ENCODE assay signal across 23 cellular contexts in the genomic region with DNA sequence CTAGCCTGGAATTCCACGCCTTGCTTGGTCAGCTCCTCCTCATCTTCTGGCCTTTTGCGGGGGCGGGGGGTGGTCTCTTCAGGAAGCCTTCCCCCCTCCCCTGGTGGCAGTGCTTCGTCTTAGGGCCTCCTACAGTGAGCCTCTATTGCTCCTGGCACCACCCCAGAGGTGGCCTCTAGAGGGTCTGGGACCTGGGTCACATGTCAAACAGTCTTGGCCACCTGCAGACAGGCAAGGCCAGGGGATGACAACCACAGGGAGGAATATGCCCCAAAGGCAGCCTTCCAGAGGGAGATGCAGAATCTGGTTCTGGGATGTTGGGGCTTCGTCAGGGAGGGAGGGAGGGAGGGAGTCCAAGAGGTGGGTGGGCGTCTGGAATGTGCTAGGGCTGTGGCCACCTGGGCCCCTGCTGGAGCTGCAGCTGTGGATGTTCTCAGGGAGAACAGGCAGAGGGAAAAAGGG.
"Had no signal": no experiment of that assay in that cellular context is flagged by ENCODE, and none has a peak within 500 bp of the region (broad histone marks: within the 10 kb centered on the region; RNA-seq: fewer than 3 reads in every experiment).

No MANE protein-coding gene starts in this region.

- H3K27ac ChIP-seq: adrenal gland, breast epithelium, PC-9 had no signal

- H3K9me3 Mint-ChIP-seq: activated CD8-positive, alpha-beta T cell treated with anti-CD3 and anti-CD28 coated beads for 36 hours; activated naive CD4-positive, alpha-beta T cell treated with anti-CD3 and anti-CD28 coated beads for 36 hours; activated T-cell treated with anti-CD3 and anti-CD28 coated beads, Interleukin-2, amount 50 U/mL, for 24 hours; activated T-helper 1 cell treated with anti-CD3 and anti-CD28 coated beads, Interleukin-12 subunit alpha, Interleukin-12 subunit beta, Interleukin-2, Interleukin-4 antibody, amounts not matched to agents 30 ng/mL and 10 ng/mL and 1 ng/mL, durations not matched to agents 14 hours and 24 hours and 36 hours; T-helper 1 cell treated with Interleukin-12 subunit alpha and Interleukin-12 subunit beta and Interleukin-4 antibody, amounts not matched to agents 30 μg/mL and 1 μg/mL, for 36 hours had no signal

- H3K4me3 ChIP-seq: adrenal gland, breast epithelium, MG63, PC-9 had no signal

- H3K27me3 ChIP-seq: adrenal gland, breast epithelium, MG63 had no signal

- H3K27ac Mint-ChIP-seq: activated CD8-positive, alpha-beta T cell treated with anti-CD3 and anti-CD28 coated beads for 36 hours; activated naive CD4-positive, alpha-beta T cell treated with anti-CD3 and anti-CD28 coated beads for 36 hours; activated naive CD8-positive, alpha-beta T cell; activated T-cell treated with anti-CD3 and anti-CD28 coated beads, Interleukin-2, amount 50 U/mL, for 24 hours; activated T-helper 1 cell treated with anti-CD3 and anti-CD28 coated beads, Interleukin-12 subunit alpha, Interleukin-12 subunit beta, Interleukin-2, Interleukin-4 antibody, amounts not matched to agents 30 ng/mL and 10 ng/mL and 1 ng/mL, durations not matched to agents 14 hours and 24 hours and 36 hours; T-helper 1 cell treated with Interleukin-12 subunit alpha and Interleukin-12 subunit beta and Interleukin-4 antibody, amounts not matched to agents 30 μg/mL and 1 μg/mL, for 36 hours had no signal

- H3K36me3 ChIP-seq: adrenal gland, breast epithelium, MG63 had no signal

- ATAC-seq: activated CD4-positive, CD25-positive, alpha-beta regulatory T cell treated with anti-CD3 and anti-CD28 coated beads, Interleukin-2, amount 50 U/mL, for 24 hours; activated CD8-positive, alpha-beta T cell treated with anti-CD3 and anti-CD28 coated beads for 36 hours had no signal

- H3K4me3 Mint-ChIP-seq: activated CD8-positive, alpha-beta T cell treated with anti-CD3 and anti-CD28 coated beads for 36 hours; activated naive CD4-positive, alpha-beta T cell treated with anti-CD3 and anti-CD28 coated beads for 36 hours; activated naive CD8-positive, alpha-beta T cell; activated T-cell treated with anti-CD3 and anti-CD28 coated beads, Interleukin-2, amount 50 U/mL, for 24 hours; activated T-helper 1 cell treated with anti-CD3 and anti-CD28 coated beads, Interleukin-12 subunit alpha, Interleukin-12 subunit beta, Interleukin-2, Interleukin-4 antibody, amounts not matched to agents 30 ng/mL and 10 ng/mL and 1 ng/mL, durations not matched to agents 14 hours and 24 hours and 36 hours; T-helper 1 cell treated with Interleukin-12 subunit alpha and Interleukin-12 subunit beta and Interleukin-4 antibody, amounts not matched to agents 30 μg/mL and 1 μg/mL, for 36 hours had no signal

- H3K4me1 ChIP-seq: breast epithelium had no signal

- DNase-seq: activated CD4-positive, alpha-beta T cell treated with anti-CD3 and anti-CD28 coated beads for 4 hours; activated CD8-positive, alpha-beta T cell treated with anti-CD3 and anti-CD28 coated beads for 36 hours; activated gamma-delta T cell; activated naive CD4-positive, alpha-beta T cell treated with anti-CD3 and anti-CD28 coated beads for 36 hours; activated T-cell treated with anti-CD3 and anti-CD28 coated beads, Interleukin-2, amount 50 U/mL, for 24 hours; adrenal gland; anterior cingulate cortex; caudate nucleus; MG63; MV-4-11; NCI-H1105; NCI-H1436; NCI-H1694 treated with DMSO at 0.1 percent for 48 hours; NCI-H2081; NCI-H510A treated with DMSO at 0.1 percent for 48 hours; NCI-H69; PC-9; SHP77 treated with DMSO at 0.1 percent for 48 hours had no signal

- H3K9me3 ChIP-seq: adrenal gland, breast epithelium, MG63 had no signal

- H3K36me3 Mint-ChIP-seq: activated naive CD8-positive, alpha-beta T cell had no signal

- H3K27me3 Mint-ChIP-seq: activated CD8-positive, alpha-beta T cell treated with anti-CD3 and anti-CD28 coated beads for 36 hours; activated naive CD8-positive, alpha-beta T cell; activated T-cell treated with anti-CD3 and anti-CD28 coated beads, Interleukin-2, amount 50 U/mL, for 24 hours had no signal
